ENCODE assay signal across 21 cellular contexts in genomic region chrX:15447985-15448639, GRCh38. TPM values are rescaled to one million over a fixed set of nuclear protein-coding genes. Genes with fewer than 3 reads are reported as not detected.
DNase-seq lines count a peak whose midpoint lies in the region; ATAC-seq, FAIRE-seq and TF ChIP-seq lines count a peak whose summit lies in the region.
"Had no signal": no experiment of that assay in that cellular context is flagged by ENCODE, and none has a peak within 500 bp of the region (broad histone marks: within the 10 kb centered on the region; RNA-seq: fewer than 3 reads in every experiment).

No MANE protein-coding gene starts in this region.

- H3K27ac Mint-ChIP-seq in activated T-helper 17 cell treated with anti-CD3 and anti-CD28 coated beads, Interleukin-2, amount 50 U/mL, for 72 hours = no peak overlapping the region
- H3K27ac Mint-ChIP-seq: activated CD8-positive, alpha-beta memory T cell treated with anti-CD3 and anti-CD28 coated beads, Interleukin-2, amount 10 ng/mL, durations not matched to agents 7 days and 5 days; CD14-positive monocyte; stimulated activated naive B cell treated with anti-CD40 and anti-IgM and Interleukin-4, amounts not matched to agents 10 μg/mL and 1 μg/mL and 100 μg/mL, for 72 hours had no signal

- no peaks in the 10 kb centered on the region for H3K9me3 Mint-ChIP-seq in activated T-helper 17 cell treated with anti-CD3 and anti-CD28 coated beads, Interleukin-2, amount 50 U/mL, for 72 hours
- H3K9me3 Mint-ChIP-seq: stimulated activated naive B cell treated with anti-CD40 and anti-IgM and Interleukin-4, amounts not matched to agents 10 μg/mL and 1 μg/mL and 100 μg/mL, for 72 hours had no signal

- DNase-seq in NCI-H82 (lab: John Stamatoyannopoulos, UW) (peak; percentile 10), NCI-H82 treated with DMSO at 0.1 percent for 48 hours (lab: John Stamatoyannopoulos, UW; ENCODE audit: unreplicated experiment) (no peak), SW480 (ENCODE audit: low spot score) (peak; percentile 14), foreskin fibroblast (peak; percentile 57 to 74), urothelium cell line (ENCODE audit: low spot score) (peak; percentile 0)
- DNase-seq in stimulated activated CD8-positive, alpha-beta memory T cell treated with anti-CD3 and anti-CD28 coated beads, Interleukin-4, amount 100 ng/mL, for 48 hours = no peak
- DNase-seq: 8988T; activated CD8-positive, alpha-beta memory T cell treated with anti-CD3 and anti-CD28 coated beads, Interleukin-2, amount 10 ng/mL, durations not matched to agents 7 days and 5 days; amygdala; DMS79 treated with DMSO at 0.1 percent for 48 hours; NCI-H2029 treated with DMSO at 0.1 percent for 48 hours; NCI-H524 treated with DMSO at 0.1 percent for 48 hours; nephron progenitor cell; stimulated activated CD4-positive, alpha-beta T cell treated with anti-CD3 and anti-CD28 coated beads, Interleukin-12 subunit alpha, Interleukin-12 subunit beta, amount 100 ng/mL, for 4 hours; stimulated activated naive B cell treated with anti-CD40 and anti-IgM and Interleukin-4, amounts not matched to agents 10 μg/mL and 1 μg/mL and 100 μg/mL, for 72 hours; transverse colon had no signal

- TF ChIP-seq CTCF in foreskin fibroblast (IDR thresholded peaks at IDR 0.05; ENCODE audit: low read depth, low read length) = no peak

- no peak overlapping the region for H3K4me3 ChIP-seq in foreskin fibroblast (ENCODE audit: low read depth in 1 of 2, low read length in 2 of 2)
- H3K4me3 ChIP-seq: transverse colon had no signal

- no peaks in the 10 kb centered on the region for H3K27me3 Mint-ChIP-seq in activated T-helper 17 cell treated with anti-CD3 and anti-CD28 coated beads, Interleukin-2, amount 50 U/mL, for 72 hours
- H3K27me3 Mint-ChIP-seq: activated CD8-positive, alpha-beta memory T cell treated with anti-CD3 and anti-CD28 coated beads, Interleukin-2, amount 10 ng/mL, durations not matched to agents 7 days and 5 days had no signal

- no peak for ATAC-seq in GM19035 (IDR thresholded peaks at IDR 0.05; ENCODE audit: unreplicated experiment)
- no peak for ATAC-seq in activated T-helper 17 cell treated with anti-CD3 and anti-CD28 coated beads, Interleukin-2, amount 50 U/mL, for 72 hours (replicated peaks)
- ATAC-seq: activated CD8-positive, alpha-beta memory T cell treated with anti-CD3 and anti-CD28 coated beads, Interleukin-2, amount 10 ng/mL, durations not matched to agents 7 days and 5 days; stimulated activated naive B cell treated with anti-CD40 and anti-IgM and Interleukin-4, amounts not matched to agents 10 μg/mL and 1 μg/mL and 100 μg/mL, for 72 hours had no signal

- H3K36me3 Mint-ChIP-seq in activated T-helper 17 cell treated with anti-CD3 and anti-CD28 coated beads, Interleukin-2, amount 50 U/mL, for 72 hours (ENCODE audit: low read depth) = no peaks in the 10 kb centered on the region
- H3K36me3 Mint-ChIP-seq: activated CD8-positive, alpha-beta memory T cell treated with anti-CD3 and anti-CD28 coated beads, Interleukin-2, amount 10 ng/mL, durations not matched to agents 7 days and 5 days; CD14-positive monocyte had no signal

- no peak for FAIRE-seq in urothelium cell line (lab: Jason Lieb, UNC)

- H3K4me3 Mint-ChIP-seq in activated T-helper 17 cell treated with anti-CD3 and anti-CD28 coated beads, Interleukin-2, amount 50 U/mL, for 72 hours = no peak overlapping the region
- H3K4me3 Mint-ChIP-seq: activated CD8-positive, alpha-beta memory T cell treated with anti-CD3 and anti-CD28 coated beads, Interleukin-2, amount 10 ng/mL, durations not matched to agents 7 days and 5 days; CD14-positive monocyte; nephron progenitor cell; stimulated activated naive B cell treated with anti-CD40 and anti-IgM and Interleukin-4, amounts not matched to agents 10 μg/mL and 1 μg/mL and 100 μg/mL, for 72 hours had no signal

- H3K4me1 Mint-ChIP-seq in activated T-helper 17 cell treated with anti-CD3 and anti-CD28 coated beads, Interleukin-2, amount 50 U/mL, for 72 hours = no peaks in the 10 kb centered on the region
- H3K4me1 Mint-ChIP-seq: activated CD8-positive, alpha-beta memory T cell treated with anti-CD3 and anti-CD28 coated beads, Interleukin-2, amount 10 ng/mL, durations not matched to agents 7 days and 5 days; stimulated activated naive B cell treated with anti-CD40 and anti-IgM and Interleukin-4, amounts not matched to agents 10 μg/mL and 1 μg/mL and 100 μg/mL, for 72 hours had no signal

RNA-seq across cellular contexts. Expression of gene PIR, which starts 45.0 kb away (rescaled TPM):
- total RNA-seq in activated T-helper 17 cell treated with anti-CD3 and anti-CD28 coated beads, Interleukin-2, amount 50 U/mL, for 72 hours = 1 to 10 TPM; 3.1 to 3.8 TPM

RNA-seq across cellular contexts. Expression of gene BMX, which starts 52.5 kb away (rescaled TPM):
- total RNA-seq in activated T-helper 17 cell treated with anti-CD3 and anti-CD28 coated beads, Interleukin-2, amount 50 U/mL, for 72 hours = not detected
- total RNA-seq: activated CD8-positive, alpha-beta memory T cell treated with anti-CD3 and anti-CD28 coated beads, Interleukin-2, amount 10 ng/mL, durations not matched to agents 7 days and 5 days; chondrocyte; OCI-LY7 had no signal

Comparison
In these comparisons a context has a peak if more than half of its experiments do, and no peak if none do; other contexts are left out.
1. DNase-seq: peak in NCI-H82 (single experiment), SW480 (single experiment), foreskin fibroblast (2 of 2) and urothelium cell line (single experiment); none in NCI-H82 treated with DMSO at 0.1 percent for 48 hours (single experiment) and stimulated activated CD8-positive, alpha-beta memory T cell treated with anti-CD3 and anti-CD28 coated beads, Interleukin-4, amount 100 ng/mL, for 48 hours (single experiment).